Comparison of ENCODE assay signal across 23 cellular contexts in the genomic region with DNA sequence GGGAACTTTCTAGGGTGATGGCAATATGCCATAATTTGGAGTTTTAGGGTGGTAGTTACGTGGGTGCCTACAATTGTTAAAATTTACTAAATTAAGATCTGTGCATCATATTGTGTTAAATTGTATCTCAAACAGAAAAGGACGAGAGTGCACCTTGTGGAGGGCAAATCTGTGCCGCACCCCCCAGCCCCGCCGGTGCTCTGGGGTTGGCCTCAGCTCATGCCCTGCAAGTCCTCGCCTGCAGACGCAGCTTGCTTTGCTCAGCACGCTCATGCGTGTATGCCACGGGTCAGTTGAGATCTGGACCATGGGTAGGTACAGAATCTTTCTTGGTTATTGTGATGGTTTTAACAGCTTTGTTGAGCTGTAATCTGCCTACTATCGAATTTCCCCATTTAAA. TPM values are rescaled to one million over a fixed set of nuclear protein-coding genes. Genes with fewer than 3 reads are reported as not detected.
DNase-seq lines count a peak whose midpoint lies in the region; ATAC-seq, FAIRE-seq and TF ChIP-seq lines count a peak whose summit lies in the region.
"Had no signal": no experiment of that assay in that cellular context is flagged by ENCODE, and none has a peak within 500 bp of the region (broad histone marks: within the 10 kb centered on the region; RNA-seq: fewer than 3 reads in every experiment).

No MANE protein-coding gene starts in this region.

- H3K36me3 ChIP-seq in heart left ventricle (no peaks in the 10 kb centered on the region), kidney (ENCODE audit: control insufficient read depth in 1 of 2, insufficient read depth in 2 of 2, low read length in 2 of 2) (no peaks in the 10 kb centered on the region)
- H3K36me3 ChIP-seq: MG63 had no signal

- WGBS in heart left ventricle, 4 donors = 93 to 97% (median 94%) methylated on average over 11 of the region's 11 CpGs

- FAIRE-seq in kidney (lab: Jason Lieb, UNC) = no peak
- FAIRE-seq: G401.6, GM12878, RCC 7860 had no signal

- no peak overlapping the region for H3K4me3 ChIP-seq in heart left ventricle
- no peak overlapping the region for H3K4me3 ChIP-seq in kidney (ENCODE audit: low read length in 2 of 2)
- H3K4me3 ChIP-seq: GM12878, GM23338, MG63 had no signal

- no peak for TF ChIP-seq CTCF in heart left ventricle (IDR thresholded peaks at IDR 0.05)
- TF ChIP-seq CTCF in kidney (IDR thresholded peaks at IDR 0.05; ENCODE audit: borderline replicate concordance, extremely low read depth, insufficient read depth) = no peak

- peaks cover 0 to 8% (median 0%) of the 10 kb centered on the region in 9 donors for H3K27me3 ChIP-seq in heart left ventricle
- H3K27me3 ChIP-seq: MG63 had no signal

- H3K27ac ChIP-seq in heart left ventricle (no peak overlapping the region), kidney (ENCODE audit: low read depth in 2 of 2, low read length in 2 of 2) (no peak overlapping the region)

- no peak for TF ChIP-seq POLR2A in heart left ventricle (IDR thresholded peaks at IDR 0.05)

- ATAC-seq in heart left ventricle (no peak), sciatic nerve (no peak), GM19455 (IDR thresholded peaks at IDR 0.05; ENCODE audit: unreplicated experiment) (no peak)
- ATAC-seq: CD8-positive, alpha-beta T cell; GM12878; GM23338 had no signal

- intact Hi-C loops in cardiac septum (cut with DNase I) (no loop called here), heart left ventricle (cut with DNase I) (no loop called here), kidney (cut with DNase I) (no loop called here), sciatic nerve (cut with DNase I) (no loop called here)

- H3K9ac ChIP-seq in kidney (ENCODE audit: low read length in 2 of 2) = no peak overlapping the region

- H3K4me1 ChIP-seq in heart left ventricle (no peaks in the 10 kb centered on the region), kidney (ENCODE audit: control insufficient read depth in 1 of 2, insufficient read depth in 1 of 2, low read depth in 1 of 2, low read length in 2 of 2) (no peaks in the 10 kb centered on the region)
- H3K4me1 ChIP-seq: Caco-2 had no signal

- DNase-seq in cardiac septum (ENCODE audit: low spot score) (peak; percentile 3), heart left ventricle (no peak), kidney (peak; percentile 51), sciatic nerve (ENCODE audit: low spot score) (peak; percentile 19), amygdala (lab: John Stamatoyannopoulos, UW) (no peak)
- DNase-seq in stimulated activated naive CD4-positive, alpha-beta T cell (lab: John Stamatoyannopoulos, UW) = no peak
- DNase-seq: C1 segment of cervical spinal cord; Caco-2; CD8-positive, alpha-beta T cell; H9; KBM-7; MG63; NCI-H2029; NCI-H446; NCI-H524 treated with DMSO at 0.1 percent for 48 hours; NCI-H774 had no signal

- peaks cover 0 to 6% (median 0%) of the 10 kb centered on the region in 12 donors for H3K9me3 ChIP-seq in heart left ventricle
- peaks cover 0 to 7% of the 10 kb centered on the region in 2 donors for H3K9me3 ChIP-seq in kidney (ENCODE audit: control insufficient read depth in 1 of 2, low read length in 2 of 2)
- H3K9me3 ChIP-seq: MG63 had no signal

RNA-seq across cellular contexts. Expression of a gene that starts 33.7 kb away (rescaled TPM):
- total RNA-seq in cardiac septum = 5.3 TPM
- total RNA-seq in heart left ventricle = 10 to 100 TPM in 2 of 9 donors, 1 to 10 TPM in 6, under 1 TPM in 1; 0.81 to 87.5 (median 1.6) TPM
- polyA plus RNA-seq in heart left ventricle = 1 to 10 TPM in 1 of 2 donors, under 1 TPM in 1; 0.95 to 3.2 TPM
- total RNA-seq in kidney = 13.0 TPM
- polyA plus RNA-seq in kidney (ENCODE audit: insufficient read depth, low read depth, low replicate concordance) = 3.2 TPM
- 16.1 TPM for total RNA-seq in sciatic nerve
- total RNA-seq: A673, Caco-2, GM23338, H9, SK-MEL-5 had no signal
- polyA plus RNA-seq: GM12878, GM23338 had no signal

Comparison
In these comparisons a context has a peak if more than half of its experiments do, and no peak if none do; other contexts are left out.
1. DNase-seq: peak in cardiac septum (single experiment), kidney (single experiment) and sciatic nerve (single experiment); none in heart left ventricle (0 of 5), amygdala (0 of 56) and stimulated activated naive CD4-positive, alpha-beta T cell (0 of 6).